18 cellular contexts compared by ENCODE assay signal in the genomic region with DNA sequence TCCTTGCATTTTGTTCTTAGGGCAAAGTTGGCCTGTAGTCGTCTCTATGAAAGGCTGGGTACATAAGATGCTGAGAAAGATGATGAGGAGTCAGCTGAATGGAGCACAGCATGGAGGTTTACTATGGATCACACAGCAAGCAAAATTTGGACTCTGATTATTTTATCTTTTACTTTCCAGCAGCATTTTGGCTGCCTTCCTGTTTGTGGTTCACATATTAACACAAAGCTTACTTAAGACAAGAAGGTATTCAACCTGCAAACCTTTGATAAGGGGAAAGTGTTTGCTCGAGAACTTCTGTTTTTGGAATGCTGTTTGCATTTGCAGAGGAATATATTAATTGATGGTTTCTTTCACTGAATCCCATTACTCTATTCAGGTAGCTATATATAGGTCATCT.
"Had no signal": no experiment of that assay in that cellular context is flagged by ENCODE, and none has a peak within 500 bp of the region (broad histone marks: within the 10 kb centered on the region; RNA-seq: fewer than 3 reads in every experiment).

No MANE protein-coding gene starts in this region.

- H3K27me3 ChIP-seq: foreskin keratinocyte, ovary, right atrium auricular region had no signal

- DNase-seq: cerebellar nuclear complex; effector memory CD8-positive, alpha-beta T cell; foreskin keratinocyte; hippocampal formation; left colon; lower lobe of right lung; natural killer cell; nucleus accumbens; ovary; small intestine; stimulated activated CD4-positive, alpha-beta T cell treated with anti-CD3 and anti-CD28 coated beads, Interleukin-12 subunit alpha, Interleukin-12 subunit beta, amount 100 ng/mL, for 4 hours; stimulated activated naive CD4-positive, alpha-beta T cell; trophoblast cell had no signal

- H3K9me3 ChIP-seq: lower lobe of right lung, ovary, right atrium auricular region had no signal

- H3K4me3 ChIP-seq: lower lobe of right lung, ovary, right atrium auricular region had no signal

- H3K4me1 ChIP-seq: foreskin keratinocyte, lower lobe of right lung had no signal

- H3K27ac ChIP-seq: foreskin keratinocyte, lower lobe of right lung, ovary, right atrium auricular region had no signal

- H3K27ac Mint-ChIP-seq: dendritic cell treated with granulocyte-macrophage colony-stimulating factor and Interleukin-4, amounts not matched to agents 40 ng/mL and 50 ng/mL, for 4 days; effector memory CD8-positive, alpha-beta T cell; memory B cell; mesothelial cell of epicardium; natural killer cell had no signal

- H3K4me1 Mint-ChIP-seq: memory B cell, neural crest cell had no signal

- H3K9me3 Mint-ChIP-seq: dendritic cell treated with granulocyte-macrophage colony-stimulating factor and Interleukin-4, amounts not matched to agents 40 ng/mL and 50 ng/mL, for 4 days; effector memory CD8-positive, alpha-beta T cell; memory B cell; mesothelial cell of epicardium; natural killer cell; neural crest cell had no signal

- H3K36me3 ChIP-seq: lower lobe of right lung, ovary, right atrium auricular region had no signal

- H3K27me3 Mint-ChIP-seq: dendritic cell treated with granulocyte-macrophage colony-stimulating factor and Interleukin-4, amounts not matched to agents 40 ng/mL and 50 ng/mL, for 4 days; effector memory CD8-positive, alpha-beta T cell; memory B cell had no signal

- H3K36me3 Mint-ChIP-seq: memory B cell, mesothelial cell of epicardium, natural killer cell had no signal

- ATAC-seq: effector memory CD8-positive, alpha-beta T cell; foreskin keratinocyte; left colon; natural killer cell had no signal

- H3K4me3 Mint-ChIP-seq: dendritic cell treated with granulocyte-macrophage colony-stimulating factor and Interleukin-4, amounts not matched to agents 40 ng/mL and 50 ng/mL, for 4 days; effector memory CD8-positive, alpha-beta T cell; memory B cell; mesothelial cell of epicardium; natural killer cell; neural crest cell had no signal
